In the genomic region with DNA sequence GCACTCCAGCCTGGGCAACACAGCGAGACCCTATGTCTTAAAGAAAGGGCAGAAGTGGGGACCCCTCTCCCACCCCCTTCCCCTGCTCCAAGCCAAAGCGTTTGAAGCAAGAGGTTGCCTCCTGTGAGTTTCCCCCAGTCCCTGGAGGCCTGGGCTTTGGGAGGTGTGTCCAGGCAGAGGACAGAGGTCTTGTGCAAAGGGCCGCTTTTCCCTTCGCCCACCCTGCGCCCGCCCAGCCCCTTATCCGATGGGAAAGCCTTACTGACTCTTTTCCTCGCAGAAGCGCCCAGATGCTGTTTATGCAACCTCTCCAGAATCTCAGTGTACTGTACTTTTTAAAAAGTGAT, we compare ENCODE assay signal across 9 cellular contexts. TPM values are rescaled to one million over a fixed set of nuclear protein-coding genes. Genes with fewer than 3 reads are reported as not detected.
DNase-seq lines count a peak whose midpoint lies in the region; ATAC-seq and TF ChIP-seq lines count a peak whose summit lies in the region.
"Had no signal": no experiment of that assay in that cellular context is flagged by ENCODE, and none has a peak within 500 bp of the region (broad histone marks: within the 10 kb centered on the region; RNA-seq: fewer than 3 reads in every experiment).

No MANE protein-coding gene starts in this region.

- H3K27ac ChIP-seq in DND-41 (ENCODE audit: low read length) (peak overlapping the region; percentile 55), Panc1 (ENCODE audit: low read length) (peak overlapping the region; percentile 57), esophagus squamous epithelium (peak overlapping the region; percentile 73 to 90 (median 84)), prostate gland (peak overlapping the region; percentile 69 to 78)
- H3K27ac ChIP-seq: cardiac muscle cell had no signal

- ATAC-seq in DND-41 (ENCODE audit: insufficient read depth, low read depth), result no peak
- peak; percentile 45 for ATAC-seq in Panc1

- H3K9me3 ChIP-seq in DND-41 (ENCODE audit: insufficient read depth, low read length, severe bottlenecking) (no peaks in the 10 kb centered on the region), Panc1 (ENCODE audit: control insufficient read depth, insufficient read depth, low read depth, low read length) (no peaks in the 10 kb centered on the region), esophagus squamous epithelium (no peaks in the 10 kb centered on the region), prostate gland (no peaks in the 10 kb centered on the region)

- POLR2A ChIA-PET in Panc1 (lab: Charles Lee), result no interaction called here

- BruUV-seq in Panc1 (replicated peaks; lab: Mats Ljungman, UMichigan), result no TSS peak

- no peak for TF ChIP-seq POLR2A in esophagus squamous epithelium (IDR thresholded peaks at IDR 0.05)
- TF ChIP-seq POLR2A in prostate gland (IDR thresholded peaks at IDR 0.05), result no peak

- no peaks in the 10 kb centered on the region for H3K36me3 ChIP-seq in DND-41 (ENCODE audit: insufficient read depth, low read length)
- H3K36me3 ChIP-seq in Panc1 (ENCODE audit: control insufficient read depth, insufficient read depth, low read length), result no peaks in the 10 kb centered on the region
- H3K36me3 ChIP-seq in esophagus squamous epithelium, result peaks cover 0 to 3% (median 0%) of the 10 kb centered on the region in 3 donors
- H3K36me3 ChIP-seq in prostate gland, result no peaks in the 10 kb centered on the region

- CTCF ChIA-PET in Panc1 (lab: Charles Lee), result no interaction called here

- H3K27me3 ChIP-seq in DND-41 (ENCODE audit: insufficient read depth, low read length, poor library complexity) (no peaks in the 10 kb centered on the region), Panc1 (ENCODE audit: control insufficient read depth, insufficient read depth, low read length) (no peaks in the 10 kb centered on the region), esophagus squamous epithelium (no peaks in the 10 kb centered on the region), prostate gland (replicated peaks; ENCODE audit: insufficient read depth) (no peaks in the 10 kb centered on the region)
- H3K27me3 ChIP-seq: cardiac muscle cell had no signal

- H2AFZ ChIP-seq in DND-41 (ENCODE audit: low read depth, low read length), result peak overlapping the region; percentile 63

- H3K79me2 ChIP-seq in DND-41 (ENCODE audit: insufficient read depth, low read length), result no peaks in the 10 kb centered on the region

- intact Hi-C loops in Panc1 (cut with micrococcal nuclease; ENCODE audit: unreplicated experiment) (no loop called here), esophagus squamous epithelium (cut with DNase I) (no loop called here), prostate gland (cut with DNase I) (no loop called here)

- H3K4me2 ChIP-seq in DND-41 (ENCODE audit: insufficient read depth, low read length), result peak overlapping the region; percentile 77

- DNase-seq in DND-41, result no peak
- DNase-seq in Panc1 (ENCODE audit: low read depth, low spot score), result no peak
- DNase-seq in esophagus squamous epithelium (lab: John Stamatoyannopoulos, UW), result no peak
- no peak for DNase-seq in prostate gland (ENCODE audit: low spot score)
- no peak for DNase-seq in NCI-H510A treated with DMSO at 0.1 percent for 48 hours (lab: John Stamatoyannopoulos, UW)
- DNase-seq in NCI-H2196 (lab: John Stamatoyannopoulos, UW; ENCODE audit: unreplicated experiment), result no peak
- no peak for DNase-seq in SHP77 treated with DMSO at 0.1 percent for 48 hours (lab: John Stamatoyannopoulos, UW)
- DNase-seq in central memory CD4-positive, alpha-beta T cell, result no peak

- WGBS in esophagus squamous epithelium, 2 donors, result 58 to 60% methylated on average over 1 to 9 of the region's 9 CpGs
- WGBS in prostate gland, result 60% methylated on average over 9 of the region's 9 CpGs

- in situ Hi-C loops in Panc1 (cut with HindIII; ENCODE audit: low pct_unique_long_range_greater_than_20kb, low sequenced_read_pairs), result no loop called here

- H3K9ac ChIP-seq in DND-41 (ENCODE audit: low read depth, low read length), result peak overlapping the region; percentile 43

- H3K4me3 ChIP-seq in DND-41 (ENCODE audit: low read depth in 1 of 2, low read length in 2 of 2) (peak overlapping the region in 1 of 2 experiments; percentile 57; a peak in 3 of 4 replicates), Panc1 (ENCODE audit: low read depth in 2 of 2, low read length in 2 of 2) (peak overlapping the region; percentile 23 to 51), esophagus squamous epithelium (peak overlapping the region in 3 of 4 donors; percentile 31 to 64 (median 48)), prostate gland (peak overlapping the region; percentile 30 to 32)
- H3K4me3 ChIP-seq: cardiac muscle cell had no signal

- TF ChIP-seq CTCF in DND-41 (IDR thresholded peaks at IDR 0.05; ENCODE audit: borderline replicate concordance, extremely low read depth, low read length, poor library complexity, severe bottlenecking) (no peak), Panc1 (IDR thresholded peaks at IDR 0.05) (no peak), esophagus squamous epithelium (IDR thresholded peaks at IDR 0.05) (no peak), prostate gland (IDR thresholded peaks at IDR 0.05) (no peak)

- no peaks in the 10 kb centered on the region for H4K20me1 ChIP-seq in DND-41 (ENCODE audit: insufficient read depth, low read length)

- H3K4me1 ChIP-seq in DND-41 (ENCODE audit: insufficient read depth, low read length), result peaks cover 24% of the 10 kb centered on the region
- H3K4me1 ChIP-seq in Panc1 (ENCODE audit: control insufficient read depth, insufficient read depth, low read length), result peaks cover 10% of the 10 kb centered on the region
- H3K4me1 ChIP-seq in esophagus squamous epithelium, result peaks cover 30 to 74% (median 31%) of the 10 kb centered on the region in 3 donors
- peaks cover 6% of the 10 kb centered on the region for H3K4me1 ChIP-seq in prostate gland (replicated peaks)

RNA-seq across cellular contexts. Expression of gene GTF2I, which starts 50.6 kb away (rescaled TPM):
- total RNA-seq in Panc1 (2021; ENCODE audit: unreplicated experiment) (305 TPM), esophagus squamous epithelium (100 to 1,000 TPM; 104 to 146 (median 129) TPM), prostate gland (100 to 1,000 TPM; 149 to 212 TPM)
- 194 TPM for polyA plus RNA-seq in Panc1 (2012; ENCODE audit: insufficient read length)
